ENCODE assay signal across 15 cellular contexts in the genomic region with DNA sequence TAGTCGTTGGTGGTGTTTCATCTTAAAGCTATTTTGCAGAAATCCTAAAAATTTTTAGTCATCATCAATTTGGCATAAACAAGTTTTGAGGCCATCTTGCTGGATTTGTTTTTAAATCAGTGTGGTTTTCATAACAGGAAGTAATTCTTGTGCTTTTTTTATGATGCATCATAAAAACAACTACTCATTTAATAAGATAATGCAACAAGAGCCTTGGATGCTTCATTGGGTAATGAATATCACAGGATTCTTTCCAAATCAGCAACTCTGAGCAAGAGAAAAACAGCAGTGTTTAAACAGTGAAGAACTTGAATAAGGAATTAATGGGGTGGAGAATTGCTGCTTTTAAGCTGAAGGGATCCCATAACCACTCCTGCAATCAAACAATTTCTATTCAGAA.
DNase-seq lines count a peak whose midpoint lies in the region; TF ChIP-seq lines count a peak whose summit lies in the region.
"Had no signal": no experiment of that assay in that cellular context is flagged by ENCODE, and none has a peak within 500 bp of the region (broad histone marks: within the 10 kb centered on the region; RNA-seq: fewer than 3 reads in every experiment).

No MANE protein-coding gene starts in this region.

- TF ChIP-seq CTCF in foreskin fibroblast (IDR thresholded peaks at IDR 0.05; ENCODE audit: low read depth, low read length), result no peak

- H3K4me3 ChIP-seq in foreskin fibroblast (ENCODE audit: low read depth in 1 of 2, low read length in 2 of 2), result no peak overlapping the region
- H3K4me3 ChIP-seq: adrenal gland had no signal

- DNase-seq in A172 (ENCODE audit: low spot score) (peak; percentile 31), ELR (ENCODE audit: low read depth) (peak; percentile 88), amniotic epithelial cell (ENCODE audit: low read depth) (peak; percentile 91), foreskin fibroblast (peak; percentile 61 to 66), NCI-H2081 (lab: John Stamatoyannopoulos, UW) (no peak), HK-2 (ENCODE audit: unreplicated experiment) (no peak)
- no peak for DNase-seq in stimulated activated CD4-positive, alpha-beta T cell treated with anti-CD3 and anti-CD28 coated beads, Interleukin-4, amount 100 ng/mL, for 4 hours
- DNase-seq in activated naive CD4-positive, alpha-beta T cell treated with Interleukin-2 at 50 U/mL for 16 hours, result no peak
- DNase-seq: activated CD4-positive, CD25-positive, alpha-beta regulatory T cell; adrenal gland; KG1; kidney; NCI-H345; retina; SHP77 treated with DMSO at 0.1 percent for 48 hours had no signal

Comparison
In these comparisons a context has a peak if more than half of its experiments do, and no peak if none do; other contexts are left out.
1. DNase-seq: peak in A172 (single experiment), ELR (single experiment), amniotic epithelial cell (single experiment) and foreskin fibroblast (2 of 2); none in NCI-H2081 (0 of 2), HK-2 (single experiment), stimulated activated CD4-positive, alpha-beta T cell treated with anti-CD3 and anti-CD28 coated beads, Interleukin-4, amount 100 ng/mL, for 4 hours (0 of 2) and activated naive CD4-positive, alpha-beta T cell treated with Interleukin-2 at 50 U/mL for 16 hours (single experiment).